20 cellular contexts compared by ENCODE assay signal in the genomic region with DNA sequence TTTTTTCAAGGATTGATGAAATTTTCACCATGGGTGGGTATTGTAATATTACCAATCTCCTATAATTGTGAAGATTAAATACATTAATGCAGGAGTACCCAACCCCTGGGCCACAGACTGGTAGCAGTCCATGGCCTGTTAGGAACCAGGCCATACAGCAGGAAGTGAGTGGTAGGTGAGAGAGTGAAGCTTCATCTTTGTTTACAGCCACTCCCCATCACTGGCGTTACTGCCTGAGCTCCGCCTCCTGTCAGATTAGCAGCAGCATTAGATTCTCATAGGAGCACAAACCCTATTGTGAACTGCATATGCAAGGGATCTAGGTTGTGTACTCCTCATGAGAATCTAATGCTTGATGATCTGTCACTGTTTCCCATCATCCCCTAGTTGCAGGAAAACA. TPM values are rescaled to one million over a fixed set of nuclear protein-coding genes. Genes with fewer than 3 reads are reported as not detected.
DNase-seq lines count a peak whose midpoint lies in the region; ATAC-seq, FAIRE-seq and TF ChIP-seq lines count a peak whose summit lies in the region.
"Had no signal": no experiment of that assay in that cellular context is flagged by ENCODE, and none has a peak within 500 bp of the region (broad histone marks: within the 10 kb centered on the region; RNA-seq: fewer than 3 reads in every experiment).

No MANE protein-coding gene starts in this region.

- no peaks in the 10 kb centered on the region for H3K9me3 Mint-ChIP-seq in activated CD4-positive, alpha-beta memory T cell treated with anti-CD3 and anti-CD28 coated beads, Interleukin-2, amount 10 ng/mL, durations not matched to agents 7 days and 5 days
- H3K9me3 Mint-ChIP-seq in activated CD4-positive, alpha-beta memory T cell treated with anti-CD3 and anti-CD28 coated beads for 36 hours, result peaks cover 5% of the 10 kb centered on the region
- H3K9me3 Mint-ChIP-seq: naive thymus-derived CD8-positive, alpha-beta T cell had no signal

- peaks cover 36% of the 10 kb centered on the region for H3K79me2 ChIP-seq in GM12878 (ENCODE audit: control insufficient read depth, insufficient read depth, low read length)

- no peak overlapping the region for H3K4me3 Mint-ChIP-seq in activated CD4-positive, alpha-beta memory T cell treated with anti-CD3 and anti-CD28 coated beads, Interleukin-2, amount 10 ng/mL, durations not matched to agents 7 days and 5 days
- no peak overlapping the region for H3K4me3 Mint-ChIP-seq in activated CD4-positive, alpha-beta memory T cell treated with anti-CD3 and anti-CD28 coated beads for 36 hours
- H3K4me3 Mint-ChIP-seq: activated T-helper 1 cell treated with anti-CD3 and anti-CD28 coated beads, Interleukin-12 subunit alpha, Interleukin-12 subunit beta, Interleukin-2, Interleukin-4 antibody, amounts not matched to agents 30 ng/mL and 10 ng/mL and 1 ng/mL, durations not matched to agents 14 hours and 24 hours and 36 hours; H9; naive thymus-derived CD8-positive, alpha-beta T cell had no signal

- no TSS peak for BruUV-seq in GM12878 (replicated peaks; lab: Mats Ljungman, UMichigan)

- in situ Hi-C loops in GM12878 (cut with MboI), result no loop called here

- peaks cover 19% of the 10 kb centered on the region for H3K4me1 Mint-ChIP-seq in activated CD4-positive, alpha-beta memory T cell treated with anti-CD3 and anti-CD28 coated beads, Interleukin-2, amount 10 ng/mL, durations not matched to agents 7 days and 5 days
- peaks cover 20% of the 10 kb centered on the region for H3K4me1 Mint-ChIP-seq in activated CD4-positive, alpha-beta memory T cell treated with anti-CD3 and anti-CD28 coated beads for 36 hours (ENCODE audit: low read depth)

- peak; percentile 59 for ATAC-seq in HG02759 (IDR thresholded peaks at IDR 0.05; ENCODE audit: unreplicated experiment)
- ATAC-seq in GM12878, result peak; percentile 63
- no peak for ATAC-seq in psoas muscle
- ATAC-seq: left ventricle myocardium superior; naive thymus-derived CD8-positive, alpha-beta T cell had no signal

- H3K36me3 Mint-ChIP-seq in activated CD4-positive, alpha-beta memory T cell treated with anti-CD3 and anti-CD28 coated beads, Interleukin-2, amount 10 ng/mL, durations not matched to agents 7 days and 5 days (ENCODE audit: low read depth), result peaks cover 3% of the 10 kb centered on the region
- H3K36me3 Mint-ChIP-seq in activated CD4-positive, alpha-beta memory T cell treated with anti-CD3 and anti-CD28 coated beads for 36 hours, result peaks cover 5% of the 10 kb centered on the region
- H3K36me3 Mint-ChIP-seq: naive thymus-derived CD8-positive, alpha-beta T cell had no signal

- no peak overlapping the region for H3K4me2 ChIP-seq in GM12878 (ENCODE audit: control insufficient read depth, insufficient read depth)

- no peak overlapping the region for H3K27ac Mint-ChIP-seq in activated CD4-positive, alpha-beta memory T cell treated with anti-CD3 and anti-CD28 coated beads, Interleukin-2, amount 10 ng/mL, durations not matched to agents 7 days and 5 days
- no peak overlapping the region for H3K27ac Mint-ChIP-seq in activated CD4-positive, alpha-beta memory T cell treated with anti-CD3 and anti-CD28 coated beads for 36 hours
- H3K27ac Mint-ChIP-seq: activated T-helper 1 cell treated with anti-CD3 and anti-CD28 coated beads, Interleukin-12 subunit alpha, Interleukin-12 subunit beta, Interleukin-2, Interleukin-4 antibody, amounts not matched to agents 30 ng/mL and 10 ng/mL and 1 ng/mL, durations not matched to agents 14 hours and 24 hours and 36 hours; H9 had no signal

- RAD21 ChIA-PET in GM12878 (lab: Charles Lee; ENCODE audit: unreplicated experiment), result interaction anchor here (0.6 kb wide), 1 partner anchor 11 kb away, joined by 3 read pairs; no protein-coding TSS in a partner anchor

- CTCF ChIA-PET in activated CD4-positive, alpha-beta memory T cell treated with anti-CD3 and anti-CD28 coated beads, Interleukin-2, amount 10 ng/mL, durations not matched to agents 7 days and 5 days (lab: Charles Lee), result no interaction called here
- CTCF ChIA-PET in activated CD4-positive, alpha-beta memory T cell treated with anti-CD3 and anti-CD28 coated beads for 36 hours (lab: Charles Lee), result no interaction called here
- CTCF ChIA-PET in GM12878 (lab: Yijun Ruan, JAX), result no interaction called here

- H2AFZ ChIP-seq in GM12878 (ENCODE audit: control insufficient read depth, low read depth, low read length), result no peak overlapping the region

- H4K20me1 ChIP-seq in GM12878 (ENCODE audit: control insufficient read depth, insufficient read depth), result no peaks in the 10 kb centered on the region

- SMC1A ChIA-PET in GM12878 (lab: Charles Lee; ENCODE audit: uncharacterized antibody, unreplicated experiment), result no interaction called here

- FAIRE-seq in GM12878 (lab: Jason Lieb, UNC), result no peak
- FAIRE-seq: endometrium had no signal

- H3K27me3 ChIP-seq in GM12878 (replicated peaks in 1 of 2; ENCODE audit: control insufficient read depth in 2 of 2, insufficient read depth in 2 of 2, low read length in 1 of 2) (no peaks in the 10 kb centered on the region), neutrophil (no peaks in the 10 kb centered on the region), psoas muscle (ENCODE audit: insufficient read depth in 3 of 3, low read length in 2 of 3) (no peaks in the 10 kb centered on the region), dorsolateral prefrontal cortex (no peaks in the 10 kb centered on the region)
- H3K27me3 ChIP-seq: vagina had no signal

- H3K36me3 ChIP-seq in GM12878 (ENCODE audit: control insufficient read depth in 2 of 2, insufficient read depth in 2 of 2, low read length in 1 of 2), result peaks cover 0 to 2% of the 10 kb centered on the region in 2 experiments; a peak in 1 of 4 replicates
- no peaks in the 10 kb centered on the region for H3K36me3 ChIP-seq in neutrophil
- H3K36me3 ChIP-seq in psoas muscle (ENCODE audit: insufficient read depth in 1 of 2, low read depth in 1 of 2), result no peaks in the 10 kb centered on the region
- H3K36me3 ChIP-seq: vagina had no signal

- 76% methylated on average over 2 of the region's 2 CpGs for WGBS in GM12878 (ENCODE audit: insufficient coverage, insufficient replicate concordance, low lambda C conversion rate, missing lambda C conversion rate)
- 71 to 79% (median 78%) methylated on average over 2 of the region's 2 CpGs for WGBS in psoas muscle, 3 donors

- H3K9ac ChIP-seq in GM12878 (ENCODE audit: control insufficient read depth, insufficient read depth, low read length), result no peak overlapping the region

- peak; percentile 26 for DNase-seq in activated CD4-positive, alpha-beta memory T cell treated with anti-CD3 and anti-CD28 coated beads, Interleukin-2, amount 10 ng/mL, durations not matched to agents 7 days and 5 days
- no peak for DNase-seq in activated CD4-positive, alpha-beta memory T cell treated with anti-CD3 and anti-CD28 coated beads for 36 hours
- no peak for DNase-seq in GM12878 (ENCODE audit: low read depth, low spot score)
- DNase-seq in psoas muscle, result no peak
- DNase-seq in DMS153 (lab: John Stamatoyannopoulos, UW), result no peak
- no peak for DNase-seq in dorsolateral prefrontal cortex
- DNase-seq: Caco-2; foreskin melanocyte; H9; left ventricle myocardium superior; MM.1S; naive thymus-derived CD8-positive, alpha-beta T cell; NCI-H2081 treated with DMSO at 0.1 percent for 48 hours; stimulated activated CD4-positive, alpha-beta T cell treated with anti-CD3 and anti-CD28 coated beads, Interleukin-15, amount 100 ng/mL, for 24 hours; T-helper 9 cell had no signal

- H3K27me3 Mint-ChIP-seq in activated CD4-positive, alpha-beta memory T cell treated with anti-CD3 and anti-CD28 coated beads, Interleukin-2, amount 10 ng/mL, durations not matched to agents 7 days and 5 days, result no peaks in the 10 kb centered on the region
- H3K27me3 Mint-ChIP-seq in activated CD4-positive, alpha-beta memory T cell treated with anti-CD3 and anti-CD28 coated beads for 36 hours, result no peaks in the 10 kb centered on the region
- H3K27me3 Mint-ChIP-seq: naive thymus-derived CD8-positive, alpha-beta T cell had no signal

- intact Hi-C loops in activated CD4-positive, alpha-beta memory T cell treated with anti-CD3 and anti-CD28 coated beads for 36 hours (cut with micrococcal nuclease), result no loop called here
- intact Hi-C loops in GM12878 (cut with micrococcal nuclease; ENCODE audit: unreplicated experiment) (no loop called here), psoas muscle (cut with DNase I) (no loop called here), dorsolateral prefrontal cortex (cut with DNase I) (no loop called here)

- no peak overlapping the region for H3K27ac ChIP-seq in GM12878 (ENCODE audit: control insufficient read depth, insufficient read depth)
- H3K27ac ChIP-seq in neutrophil, result peak overlapping the region; percentile 19
- no peak overlapping the region for H3K27ac ChIP-seq in psoas muscle
- peak overlapping the region in 1 of 59 donors; percentile 5 for H3K27ac ChIP-seq in dorsolateral prefrontal cortex
- H3K27ac ChIP-seq: vagina had no signal

- TF ChIP-seq CTCF in GM12878 (IDR thresholded peaks at IDR 0.05 in 2 of 3, conservative IDR thresholded peaks at IDR 0.05 in 1 of 3; ENCODE audit: control insufficient read depth in 2 of 3, extremely low read depth in 1 of 3, insufficient read depth in 1 of 3, low read depth in 3 of 3, low read length in 3 of 3) (no peak), neutrophil (IDR thresholded peaks at IDR 0.05) (no peak), psoas muscle (IDR thresholded peaks at IDR 0.05) (no peak), dorsolateral prefrontal cortex (IDR thresholded peaks at IDR 0.05 in 54 of 56, conservative IDR thresholded peaks at IDR 0.05 in 2 of 56; ENCODE audit: low read depth in 1 of 56, partially characterized antibody in 56 of 56) (no peak)

- TF ChIP-seq EP300 in GM12878 (IDR thresholded peaks at IDR 0.05; ENCODE audit: borderline replicate concordance in 1 of 2, control insufficient read depth in 1 of 2, low read depth in 2 of 2, low read length in 2 of 2), result no peak

- POLR2A ChIA-PET in activated CD4-positive, alpha-beta memory T cell treated with anti-CD3 and anti-CD28 coated beads, Interleukin-2, amount 10 ng/mL, durations not matched to agents 7 days and 5 days (lab: Charles Lee), result interaction anchor here (0.6 to 1.1 kb wide), 2 partner anchors 8 to 11 kb away, joined by 3 read pairs; no protein-coding TSS in a partner anchor
- POLR2A ChIA-PET in activated CD4-positive, alpha-beta memory T cell treated with anti-CD3 and anti-CD28 coated beads for 36 hours (lab: Charles Lee), result no interaction called here
- POLR2A ChIA-PET in GM12878 (lab: Charles Lee), result no interaction called here

- no peak for TF ChIP-seq RAD21 in GM12878 (IDR thresholded peaks at IDR 0.05; ENCODE audit: insufficient read depth, low read depth, low read length)

- H3K9me3 ChIP-seq in GM12878 (replicated peaks; ENCODE audit: control insufficient read depth, insufficient read depth, low read length), result peaks cover 6% of the 10 kb centered on the region; the same call in 2 of the 3 replicates
- H3K9me3 ChIP-seq in neutrophil, result no peaks in the 10 kb centered on the region
- no peaks in the 10 kb centered on the region for H3K9me3 ChIP-seq in psoas muscle
- H3K9me3 ChIP-seq: Caco-2, vagina had no signal

- H3K4me3 ChIP-seq in GM12878 (no peak overlapping the region), neutrophil (ENCODE audit: low read depth in 1 of 2, low read length in 1 of 2) (no peak overlapping the region), psoas muscle (no peak overlapping the region), dorsolateral prefrontal cortex (no peak overlapping the region)
- H3K4me3 ChIP-seq: vagina had no signal

- H3K4me1 ChIP-seq in GM12878 (ENCODE audit: control insufficient read depth, insufficient read depth, low read length) (no peaks in the 10 kb centered on the region), neutrophil (ENCODE audit: control insufficient read depth in 1 of 2, insufficient read depth in 1 of 2, low read depth in 1 of 2, low read length in 1 of 2) (peaks cover 16 to 23% of the 10 kb centered on the region in 2 experiments), psoas muscle (peaks cover 21% of the 10 kb centered on the region)
- H3K4me1 ChIP-seq: Caco-2, vagina had no signal

- TF ChIP-seq POLR2A in GM12878 (IDR thresholded peaks at IDR 0.05; ENCODE audit: low read depth, low read length), result no peak

RNA-seq across cellular contexts. Expression of a gene that starts 15.1 kb away (rescaled TPM):
- total RNA-seq in activated CD4-positive, alpha-beta memory T cell treated with anti-CD3 and anti-CD28 coated beads, Interleukin-2, amount 10 ng/mL, durations not matched to agents 7 days and 5 days, result 10 to 100 TPM; 24.1 to 27.8 TPM
- 10 to 100 TPM; 18.6 to 22.0 TPM for total RNA-seq in activated CD4-positive, alpha-beta memory T cell treated with anti-CD3 and anti-CD28 coated beads for 36 hours
- total RNA-seq in GM12878 (2013; cell fraction: nucleolus; rRNA removed), result 63.3 and 67.6 TPM in 2 replicates
- 3.7 and 5.6 TPM in 2 replicates for total RNA-seq in GM12878 (2014; rRNA removed)
- total RNA-seq in GM12878 (2014; rRNA removed; fragmentation: Illumina TruSeq; extraction: Trizol), result 3.9 and 4.3 TPM in 2 replicates
- 2.6 TPM in 2 replicates for total RNA-seq in GM12878 (2021)
- 18.5 TPM for polyA plus RNA-seq in GM12878 (2011; ENCODE audit: low read depth)
- polyA plus RNA-seq in GM12878 (2011; rRNA removed), result 23.7 and 24.0 TPM in 2 replicates
- polyA plus RNA-seq in GM12878 (2011; cell fraction: cytosol; rRNA removed), result 14.8 and 17.0 TPM in 2 replicates
- polyA plus RNA-seq in GM12878 (2011; cell fraction: nucleus; rRNA removed), result 22.8 and 28.1 TPM in 2 replicates
- polyA plus RNA-seq in GM12878 (2012), result 21.3 and 22.6 TPM in 2 replicates
- polyA plus RNA-seq in GM12878 (2014; fragmentation: Illumina TruSeq; extraction: Trizol), result 3.9 and 4.0 TPM in 2 replicates
- polyA plus RNA-seq in GM12878 (2014; fragmentation: Nextera tagmentation; extraction: Ambion mirVana), result under 1 TPM; 0.31 to 0.44 TPM
- 2.0 and 3.2 TPM in 2 replicates for polyA plus RNA-seq in GM12878 (2014; rRNA removed)
- under 1 TPM; 0.54 to 0.67 TPM for polyA plus RNA-seq in GM12878 (2016; fragmentation: Nextera tagmentation; extraction: Ambion mirVana)
- 51.5 and 62.2 TPM in 2 replicates for polyA minus RNA-seq in GM12878 (2011; rRNA and poly(A)+ RNA removed)
- 9.5 and 12.0 TPM in 2 replicates for polyA minus RNA-seq in GM12878 (2011; cell fraction: cytosol; rRNA and poly(A)+ RNA removed)
- 30.8 and 41.6 TPM in 2 replicates for polyA minus RNA-seq in GM12878 (2011; cell fraction: nucleus; rRNA and poly(A)+ RNA removed)
- total RNA-seq in psoas muscle, result 10 to 100 TPM; 20.4 to 35.2 (median 22.3) TPM
- polyA plus RNA-seq in psoas muscle, result 10 to 100 TPM in 1 of 3 donors, 1 to 10 TPM in 2; 4.6 to 15.3 (median 6.3) TPM
- 100 to 1,000 TPM in 119 of 120 experiments, 10 to 100 TPM in 1; 98.7 to 270 (median 178) TPM for total RNA-seq in dorsolateral prefrontal cortex

Comparison
In these comparisons a context has a peak if more than half of its experiments do, and no peak if none do; other contexts are left out.
1. ATAC-seq: peak in HG02759 (single experiment) and GM12878 (single experiment); none in psoas muscle (0 of 4).